Comparison of ENCODE assay signal across 1 cellular context in the genomic region with DNA sequence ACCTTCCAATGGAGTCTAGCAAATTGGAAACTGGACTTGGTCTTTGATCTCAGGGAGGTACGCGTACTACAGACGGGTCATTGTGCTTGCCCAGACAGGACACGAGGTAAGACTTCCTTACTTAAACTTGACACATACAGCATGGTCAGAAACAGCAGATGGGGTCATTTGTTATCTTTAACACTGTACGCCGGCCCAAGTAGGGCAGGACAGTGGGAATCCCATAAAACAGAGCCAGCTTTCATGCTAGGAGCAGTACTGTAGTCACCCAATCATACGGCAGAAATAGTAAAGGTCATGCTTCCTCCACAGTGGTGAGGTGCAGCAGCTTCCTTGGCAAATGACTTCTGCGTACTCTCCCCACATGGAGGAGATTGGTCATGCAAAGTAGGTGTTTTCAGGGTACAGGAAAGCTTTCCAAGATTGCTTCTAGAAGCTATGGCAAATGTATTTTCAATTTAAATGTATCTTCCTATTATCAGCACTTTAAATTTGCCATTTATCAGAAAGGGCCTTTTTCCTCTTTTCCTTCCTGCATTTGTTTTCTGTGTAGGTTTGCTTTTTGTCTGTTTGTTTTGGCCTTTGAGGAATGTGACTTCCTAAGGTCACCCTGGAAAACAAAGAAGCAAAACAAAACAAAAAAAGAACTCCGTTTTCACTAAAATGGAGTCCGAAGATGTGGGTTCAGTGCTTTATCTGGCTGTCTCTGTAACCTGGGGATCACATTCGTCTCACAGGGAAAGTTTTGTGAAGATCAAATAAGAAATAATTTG.
TF ChIP-seq lines count a peak whose summit lies in the region.

No MANE protein-coding gene starts in this region.

TF ChIP-seq in K562, 482 proteins besides CTCF, POLR2A, EP300 and RAD21:
- TF ChIP-seq ZNF592 (IDR thresholded peaks at IDR 0.05) (0 out of 2 replicates have a peak, but pooled peaks have one; percentile 50), SREBF1 (IDR thresholded peaks at IDR 0.05; ENCODE audit: borderline replicate concordance, low read depth, low read length) (no peak), NR2C2 (CRISPR knock-in tag; IDR thresholded peaks at IDR 0.05) (no peak), NR2C2 (tag; IDR thresholded peaks at IDR 0.05) (peak; percentile 38), MBD2 (IDR thresholded peaks at IDR 0.05; ENCODE audit: borderline replicate concordance, low read depth) (no peak), ZNF57 (CRISPR knock-in tag; IDR thresholded peaks at IDR 0.05) (no peak), MGA (IDR thresholded peaks at IDR 0.05) (peak; percentile 62; the same call in 1 of the 2 replicates), SMAD4 (CRISPR knock-in tag; conservative IDR thresholded peaks at IDR 0.05) (0 out of 2 replicates have a peak, but pooled peaks have one; percentile 15)
- TF ChIP-seq, protein P1, sequence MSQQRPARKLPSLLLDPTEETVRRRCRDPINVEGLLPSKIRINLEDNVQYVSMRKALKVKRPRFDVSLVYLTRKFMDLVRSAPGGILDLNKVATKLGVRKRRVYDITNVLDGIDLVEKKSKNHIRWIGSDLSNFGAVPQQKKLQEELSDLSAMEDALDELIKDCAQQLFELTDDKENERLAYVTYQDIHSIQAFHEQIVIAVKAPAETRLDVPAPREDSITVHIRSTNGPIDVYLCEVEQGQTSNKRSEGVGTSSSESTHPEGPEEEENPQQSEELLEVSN (IDR thresholded peaks at IDR 0.05; ENCODE audit: borderline replicate concordance in 1 of 2, extremely low read depth in 1 of 2, insufficient read depth in 1 of 2, insufficient read length in 1 of 2, low read depth in 1 of 2, low read length in 1 of 2, poor library complexity in 1 of 2, severe bottlenecking in 1 of 2), result peak in 1 of 2 experiments; percentile 15
